In genomic region chr13:92175330-92175729, GRCh38 we compare ENCODE assay signal across 8 cellular contexts.
DNase-seq lines count a peak whose midpoint lies in the region; ATAC-seq, FAIRE-seq and TF ChIP-seq lines count a peak whose summit lies in the region.

No MANE protein-coding gene starts in this region.

- FAIRE-seq in urothelium cell line (lab: Jason Lieb, UNC): no peak

- H3K27ac ChIP-seq in SJCRH30 (no peak overlapping the region), right cardiac atrium (ENCODE audit: low read length) (no peak overlapping the region), coronary artery (no peak overlapping the region)

- intact Hi-C loops in right cardiac atrium (cut with DNase I): no loop called here

- peak in 1 of 2 donors; percentile 48 for ATAC-seq in right cardiac atrium

- TF ChIP-seq CTCF in LNCAP (IDR thresholded peaks at IDR 0.05) (peak; percentile 54), coronary artery (IDR thresholded peaks at IDR 0.05) (no peak)

- H3K4me3 ChIP-seq in SJCRH30 (no peak overlapping the region), right cardiac atrium (ENCODE audit: low read length) (no peak overlapping the region), coronary artery (no peak overlapping the region)

- H3K9me3 ChIP-seq in SJCRH30 (replicated peaks): no peaks in the 10 kb centered on the region
- H3K9me3 ChIP-seq in right cardiac atrium (ENCODE audit: control insufficient read depth, low read length): no peaks in the 10 kb centered on the region

- H3K4me1 ChIP-seq in SJCRH30: no peaks in the 10 kb centered on the region
- H3K4me1 ChIP-seq in right cardiac atrium (ENCODE audit: control insufficient read depth, insufficient read depth, low read length): no peaks in the 10 kb centered on the region

- no peaks in the 10 kb centered on the region for H3K36me3 ChIP-seq in SJCRH30

- 7% methylated on average over 4 of the region's 4 CpGs for WGBS in right cardiac atrium

- peak; percentile 4 to 54 for DNase-seq in NOMO-1 (lab: John Stamatoyannopoulos, UW; ENCODE audit: unreplicated experiment in 2 of 2)
- no peak for DNase-seq in NOMO-1 treated with dmso at 0.1 percent for 144 hours (lab: John Stamatoyannopoulos, UW; ENCODE audit: unreplicated experiment)
- DNase-seq in SJCRH30: peak; percentile 31 to 59
- DNase-seq in right cardiac atrium: peak in 2 of 3 donors; percentile 24 to 34
- DNase-seq in urothelium cell line (ENCODE audit: low spot score): peak; percentile 49
- DNase-seq in coronary artery (ENCODE audit: low spot score): no peak
- DNase-seq in stimulated activated CD8-positive, alpha-beta memory T cell treated with anti-CD3 and anti-CD28 coated beads, Interleukin-4, amount 100 ng/mL, for 48 hours: no peak

- no peaks in the 10 kb centered on the region for H3K27me3 ChIP-seq in SJCRH30
- H3K27me3 ChIP-seq in right cardiac atrium (ENCODE audit: control insufficient read depth, insufficient read depth): no peaks in the 10 kb centered on the region

Comparison
In these comparisons a context has a peak if more than half of its experiments do, and no peak if none do; other contexts are left out.
1. DNase-seq: peak in NOMO-1 (2 of 2), SJCRH30 (2 of 2), right cardiac atrium (2 of 3) and urothelium cell line (single experiment); none in NOMO-1 treated with dmso at 0.1 percent for 144 hours (single experiment), coronary artery (single experiment) and stimulated activated CD8-positive, alpha-beta memory T cell treated with anti-CD3 and anti-CD28 coated beads, Interleukin-4, amount 100 ng/mL, for 48 hours (single experiment).